Comparison of ENCODE assay signal across 11 cellular contexts in the genomic region with DNA sequence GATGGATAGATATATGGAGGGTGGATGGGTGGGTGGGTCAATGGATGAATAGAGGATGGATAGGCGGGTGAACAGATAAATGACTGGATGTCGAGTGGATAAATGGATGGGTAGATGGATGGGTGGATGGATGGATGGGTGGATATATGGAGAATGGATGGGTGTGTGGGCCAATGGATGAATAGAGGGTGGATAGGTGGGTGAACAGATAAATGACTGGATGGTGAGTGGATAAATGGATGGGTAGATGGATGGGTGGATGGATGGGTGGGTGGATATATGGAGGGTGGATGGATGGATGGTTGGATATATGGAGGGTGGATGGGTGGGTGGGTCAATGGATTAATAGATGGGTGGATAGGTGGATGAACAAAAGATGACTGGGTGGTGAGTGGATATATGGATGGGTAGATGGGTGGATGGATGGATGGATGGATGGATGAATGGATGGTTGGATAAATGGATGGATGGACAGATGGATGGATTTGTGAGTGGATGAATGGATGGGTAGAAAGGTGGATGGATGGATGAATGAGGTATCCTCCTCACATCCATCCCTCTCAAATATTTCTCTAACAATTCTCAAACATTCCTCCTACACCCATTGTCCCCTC. TPM values are rescaled to one million over a fixed set of nuclear protein-coding genes. Genes with fewer than 3 reads are reported as not detected.
"Had no signal": no experiment of that assay in that cellular context is flagged by ENCODE, and none has a peak within 500 bp of the region (broad histone marks: within the 10 kb centered on the region; RNA-seq: fewer than 3 reads in every experiment).

No MANE protein-coding gene starts in this region.

- DNase-seq: GM23248, GOT3, H9, HCEC 1CT, HFFc6, Karpas-422, KBM-7 had no signal

- H3K9ac ChIP-seq: GM23248, KMS-11 had no signal

- H2AFZ ChIP-seq: GM23248 had no signal

- H3K27ac Mint-ChIP-seq: HFFc6, IgD-negative memory B cell had no signal

- H3K4me2 ChIP-seq: KMS-11 had no signal

- H3K4me1 Mint-ChIP-seq: H9, IgD-negative memory B cell had no signal

- H3K9me3 Mint-ChIP-seq: H9, HFFc6 had no signal

- FAIRE-seq: H54 had no signal

- H3K4me3 Mint-ChIP-seq: H9, HFFc6, IgD-negative memory B cell had no signal

- H3K4me3 ChIP-seq: GM23248 had no signal

- H3K27ac ChIP-seq: GM23248, HL-60, KMS-11 had no signal

RNA-seq across cellular contexts. Expression of a gene that starts 47.0 kb away (rescaled TPM):
- total RNA-seq: GM23248 had no signal
- polyA plus RNA-seq: GM23248, IgD-negative memory B cell had no signal
